In the genomic region with DNA sequence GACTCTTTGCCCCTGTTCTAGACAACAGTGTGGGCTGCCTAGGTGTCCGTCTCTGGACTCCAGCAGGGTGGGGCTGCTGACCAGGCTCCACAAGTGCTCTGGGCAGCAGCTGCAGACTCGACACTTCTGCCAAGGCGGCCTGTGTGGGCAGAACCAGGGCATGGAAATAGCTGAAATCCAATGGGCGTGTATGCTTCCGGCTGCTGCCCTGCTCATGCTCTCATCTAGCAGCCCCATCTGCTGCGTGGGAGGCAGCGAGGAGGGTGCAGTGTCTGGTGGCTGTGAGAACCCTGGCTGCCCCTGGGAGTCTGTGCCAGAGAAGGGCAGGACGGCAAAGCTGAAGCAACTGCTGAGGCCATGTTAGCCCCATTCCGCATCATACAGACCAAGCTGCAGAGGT, we compare ENCODE assay signal across 30 cellular contexts.
"Had no signal": no experiment of that assay in that cellular context is flagged by ENCODE, and none has a peak within 500 bp of the region (broad histone marks: within the 10 kb centered on the region; RNA-seq: fewer than 3 reads in every experiment).

No MANE protein-coding gene starts in this region.

- H3K4me3 ChIP-seq: ascending aorta, breast epithelium, cardiac muscle cell, esophagus squamous epithelium, gastroesophageal sphincter had no signal

- H3K4me1 Mint-ChIP-seq: activated CD4-positive, alpha-beta T cell treated with anti-CD3 and anti-CD28 coated beads for 36 hours; activated CD4-positive, alpha-beta T cell treated with anti-CD3 and anti-CD28 coated beads, Interleukin-2, amount 10 ng/mL, durations not matched to agents 24 days and 14 days; activated CD8-positive, alpha-beta memory T cell treated with anti-CD3 and anti-CD28 coated beads, Interleukin-2, amount 10 ng/mL, durations not matched to agents 7 days and 5 days; activated naive CD4-positive, alpha-beta T cell treated with anti-CD3 and anti-CD28 coated beads, Interleukin-2, amount 10 ng/mL, durations not matched to agents 7 days and 5 days; activated naive CD8-positive, alpha-beta T cell treated with anti-CD3 and anti-CD28 coated beads, Interleukin-2, amount 10 ng/mL, durations not matched to agents 7 days and 5 days; central memory CD8-positive, alpha-beta T cell had no signal

- H3K9me3 ChIP-seq: ascending aorta, esophagus squamous epithelium, gastroesophageal sphincter had no signal

- H3K4me3 Mint-ChIP-seq: activated CD4-positive, alpha-beta memory T cell treated with anti-CD3 and anti-CD28 coated beads for 36 hours; activated CD4-positive, alpha-beta T cell treated with anti-CD3 and anti-CD28 coated beads for 36 hours; activated CD4-positive, alpha-beta T cell treated with anti-CD3 and anti-CD28 coated beads, Interleukin-2, amount 10 ng/mL, durations not matched to agents 24 days and 14 days; activated CD8-positive, alpha-beta memory T cell treated with anti-CD3 and anti-CD28 coated beads, Interleukin-2, amount 10 ng/mL, durations not matched to agents 7 days and 5 days; activated CD8-positive, alpha-beta T cell treated with anti-CD3 and anti-CD28 coated beads, Interleukin-2, amount 10 ng/mL, durations not matched to agents 7 days and 5 days; activated naive CD4-positive, alpha-beta T cell treated with anti-CD3 and anti-CD28 coated beads, Interleukin-2, amount 10 ng/mL, durations not matched to agents 7 days and 5 days; activated naive CD8-positive, alpha-beta T cell treated with anti-CD3 and anti-CD28 coated beads, Interleukin-2, amount 10 ng/mL, durations not matched to agents 7 days and 5 days; activated T-helper 1 cell treated with anti-CD3 and anti-CD28 coated beads, Interleukin-12 subunit alpha, Interleukin-12 subunit beta, Interleukin-2, Interleukin-4 antibody, amounts not matched to agents 30 ng/mL and 10 ng/mL and 1 ng/mL, durations not matched to agents 14 hours and 24 hours and 36 hours; brain; central memory CD8-positive, alpha-beta T cell; effector memory CD8-positive, alpha-beta T cell had no signal

- H3K36me3 ChIP-seq: ascending aorta, breast epithelium, cardiac muscle cell, esophagus squamous epithelium, gastroesophageal sphincter had no signal

- H3K4me1 ChIP-seq: ascending aorta, breast epithelium, esophagus squamous epithelium, gastroesophageal sphincter had no signal

- H3K27me3 Mint-ChIP-seq: activated CD4-positive, alpha-beta memory T cell treated with anti-CD3 and anti-CD28 coated beads for 36 hours; activated CD4-positive, alpha-beta T cell treated with anti-CD3 and anti-CD28 coated beads for 36 hours; activated CD4-positive, alpha-beta T cell treated with anti-CD3 and anti-CD28 coated beads, Interleukin-2, amount 10 ng/mL, durations not matched to agents 24 days and 14 days; activated CD8-positive, alpha-beta memory T cell treated with anti-CD3 and anti-CD28 coated beads, Interleukin-2, amount 10 ng/mL, durations not matched to agents 7 days and 5 days; activated naive CD4-positive, alpha-beta T cell treated with anti-CD3 and anti-CD28 coated beads, Interleukin-2, amount 10 ng/mL, durations not matched to agents 7 days and 5 days; activated naive CD8-positive, alpha-beta T cell treated with anti-CD3 and anti-CD28 coated beads, Interleukin-2, amount 10 ng/mL, durations not matched to agents 7 days and 5 days; central memory CD8-positive, alpha-beta T cell; effector memory CD8-positive, alpha-beta T cell had no signal

- H3K36me3 Mint-ChIP-seq: activated CD4-positive, alpha-beta memory T cell treated with anti-CD3 and anti-CD28 coated beads for 36 hours; activated CD8-positive, alpha-beta memory T cell treated with anti-CD3 and anti-CD28 coated beads, Interleukin-2, amount 10 ng/mL, durations not matched to agents 7 days and 5 days; activated naive CD4-positive, alpha-beta T cell treated with anti-CD3 and anti-CD28 coated beads, Interleukin-2, amount 10 ng/mL, durations not matched to agents 7 days and 5 days; activated naive CD4-positive, alpha-beta T cell treated with anti-CD3 and anti-CD28 coated beads, Interleukin-2, amount 50 U/mL, for 72 hours; activated naive CD8-positive, alpha-beta T cell treated with anti-CD3 and anti-CD28 coated beads, Interleukin-2, amount 10 ng/mL, durations not matched to agents 7 days and 5 days; brain had no signal

- H3K27me3 ChIP-seq: ascending aorta, breast epithelium, cardiac muscle cell, esophagus squamous epithelium, gastroesophageal sphincter had no signal

- H3K27ac Mint-ChIP-seq: activated CD4-positive, alpha-beta memory T cell treated with anti-CD3 and anti-CD28 coated beads for 36 hours; activated CD4-positive, alpha-beta T cell treated with anti-CD3 and anti-CD28 coated beads for 36 hours; activated CD4-positive, alpha-beta T cell treated with anti-CD3 and anti-CD28 coated beads, Interleukin-2, amount 10 ng/mL, durations not matched to agents 24 days and 14 days; activated CD8-positive, alpha-beta memory T cell treated with anti-CD3 and anti-CD28 coated beads, Interleukin-2, amount 10 ng/mL, durations not matched to agents 7 days and 5 days; activated CD8-positive, alpha-beta T cell treated with anti-CD3 and anti-CD28 coated beads, Interleukin-2, amount 10 ng/mL, durations not matched to agents 7 days and 5 days; activated naive CD4-positive, alpha-beta T cell treated with anti-CD3 and anti-CD28 coated beads, Interleukin-2, amount 10 ng/mL, durations not matched to agents 7 days and 5 days; activated naive CD4-positive, alpha-beta T cell treated with anti-CD3 and anti-CD28 coated beads, Interleukin-2, amount 50 U/mL, for 72 hours; activated naive CD8-positive, alpha-beta T cell treated with anti-CD3 and anti-CD28 coated beads, Interleukin-2, amount 10 ng/mL, durations not matched to agents 7 days and 5 days; activated T-helper 1 cell treated with anti-CD3 and anti-CD28 coated beads, Interleukin-12 subunit alpha, Interleukin-12 subunit beta, Interleukin-2, Interleukin-4 antibody, amounts not matched to agents 30 ng/mL and 10 ng/mL and 1 ng/mL, durations not matched to agents 14 hours and 24 hours and 36 hours; effector memory CD8-positive, alpha-beta T cell had no signal

- H3K9me3 Mint-ChIP-seq: central memory CD8-positive, alpha-beta T cell had no signal

- H3K27ac ChIP-seq: ascending aorta, breast epithelium, cardiac muscle cell, esophagus squamous epithelium, gastroesophageal sphincter had no signal

- DNase-seq: activated CD4-positive, alpha-beta memory T cell treated with anti-CD3 and anti-CD28 coated beads for 36 hours; activated CD4-positive, alpha-beta T cell treated with anti-CD3 and anti-CD28 coated beads for 36 hours; activated CD4-positive, alpha-beta T cell treated with anti-CD3 and anti-CD28 coated beads, Interleukin-2, amount 10 ng/mL, durations not matched to agents 24 days and 14 days; activated CD4-positive, CD25-positive, alpha-beta regulatory T cell; activated CD4-positive, CD25-positive, alpha-beta regulatory T cell treated with anti-CD3 and anti-CD28 coated beads, Interleukin-2, amount 50 U/mL, for 72 hours; activated CD8-positive, alpha-beta memory T cell treated with anti-CD3 and anti-CD28 coated beads, Interleukin-2, amount 10 ng/mL, durations not matched to agents 7 days and 5 days; activated CD8-positive, alpha-beta memory T cell treated with anti-CD3 and anti-CD28 coated beads, Interleukin-2, amount 50 U/mL, for 4 hours; activated CD8-positive, alpha-beta T cell treated with anti-CD3 and anti-CD28 coated beads, Interleukin-2, amount 10 ng/mL, durations not matched to agents 7 days and 5 days; activated gamma-delta T cell; activated naive CD4-positive, alpha-beta T cell; activated naive CD4-positive, alpha-beta T cell treated with anti-CD3 and anti-CD28 coated beads, Interleukin-2, amount 10 ng/mL, durations not matched to agents 7 days and 5 days; activated naive CD8-positive, alpha-beta T cell treated with anti-CD3 and anti-CD28 coated beads, Interleukin-2, amount 10 ng/mL, durations not matched to agents 7 days and 5 days; activated T-cell treated with anti-CD3 and anti-CD28 coated beads, Interleukin-2, amount 50 U/mL, for 1 hour; activated T-cell treated with anti-CD3 and anti-CD28 coated beads, Interleukin-2, amount 50 U/mL, for 48 hours; cortex of kidney; dermis blood vessel endothelial cell; effector CD4-positive, alpha-beta T cell; effector memory CD8-positive, alpha-beta T cell; erythroblast; esophagus squamous epithelium; foreskin melanocyte; T-helper 2 cell had no signal
